ENCODE assay signal across 8 cellular contexts in genomic region chr2:61707984-61708852, GRCh38.
DNase-seq lines count a peak whose midpoint lies in the region; ATAC-seq and TF ChIP-seq lines count a peak whose summit lies in the region.

No MANE protein-coding gene starts in this region.

- no peaks in the 10 kb centered on the region for H3K4me1 ChIP-seq in hepatocyte (ENCODE audit: insufficient read depth)

- no peaks in the 10 kb centered on the region for H3K9me3 ChIP-seq in hepatocyte (ENCODE audit: low read depth)

- no peaks in the 10 kb centered on the region for H3K36me3 ChIP-seq in hepatocyte (replicated peaks; ENCODE audit: insufficient read depth, low read depth)

- H3K4me2 ChIP-seq in hepatocyte, result peak overlapping the region; percentile 37

- peak overlapping the region; percentile 79 for H3K27ac ChIP-seq in hepatocyte

- no peaks in the 10 kb centered on the region for H4K20me1 ChIP-seq in hepatocyte (ENCODE audit: insufficient read depth, poor library complexity, severe bottlenecking)

- DNase-seq in HuH-7 (ENCODE audit: low spot score) (peak; percentile 22), RPMI7951 (ENCODE audit: low read depth) (peak; percentile 19), hepatocyte (ENCODE audit: low spot score) (peak; percentile 80), D341Med (ENCODE audit: low spot score) (no peak), cerebellum (ENCODE audit: low spot score) (no peak), germinal center (ENCODE audit: low spot score) (no peak)

- no peak overlapping the region for H3K4me3 ChIP-seq in hepatocyte

- peak; percentile 39 for TF ChIP-seq POLR2A in GM18505 (IDR thresholded peaks at IDR 0.05; ENCODE audit: borderline replicate concordance, extremely low read depth, insufficient read depth, insufficient read length)

- 63% methylated on average over 12 of the region's 12 CpGs for WGBS in hepatocyte (ENCODE audit: low lambda C conversion rate, missing lambda C conversion rate)

- H3K9me2 ChIP-seq in hepatocyte (replicated peaks; ENCODE audit: insufficient read depth), result no peaks in the 10 kb centered on the region

- H3K27me3 ChIP-seq in hepatocyte, result no peaks in the 10 kb centered on the region

- peak; percentile 96 for ATAC-seq in GM18505 (IDR thresholded peaks at IDR 0.05; ENCODE audit: unreplicated experiment)
- peak; percentile 98 for ATAC-seq in GM21737 (IDR thresholded peaks at IDR 0.05; ENCODE audit: unreplicated experiment)

- no peak overlapping the region for H2AFZ ChIP-seq in hepatocyte

- no peak for TF ChIP-seq CTCF in hepatocyte (IDR thresholded peaks at IDR 0.05; ENCODE audit: poor library complexity)

- no peaks in the 10 kb centered on the region for H3K79me2 ChIP-seq in hepatocyte

Comparison
In these comparisons a context has a peak if more than half of its experiments do, and no peak if none do; other contexts are left out.
1. DNase-seq: peak in HuH-7 (single experiment), RPMI7951 (single experiment) and hepatocyte (single experiment); none in D341Med (single experiment), cerebellum (single experiment) and germinal center (single experiment).